ENCODE assay signal across 1 cellular context in genomic region chr1:228500901-228501871, GRCh38.
A peak's percentile ranks its signal among the peaks of the same experiment; 100 is the strongest.
TF ChIP-seq lines count a peak whose summit lies in the region.

No MANE protein-coding gene starts in this region.

TF ChIP-seq in HepG2, 621 proteins besides CTCF, POLR2A, EP300 and RAD21 (continued from another document and continues in another):
- 0 out of 2 replicates have a peak, but pooled peaks have one; percentile 29 for TF ChIP-seq UBTF (CRISPR knock-in tag; IDR thresholded peaks at IDR 0.05)
- no peak for TF ChIP-seq ZBTB42 (CRISPR knock-in tag; IDR thresholded peaks at IDR 0.05)
- no peak for TF ChIP-seq MLX (CRISPR knock-in tag; IDR thresholded peaks at IDR 0.05)
- TF ChIP-seq AGO1 (IDR thresholded peaks at IDR 0.05; ENCODE audit: low read depth, low read length, poor library complexity, severe bottlenecking): no peak
- peak; percentile 41; the same call in 1 of the 2 replicates for TF ChIP-seq HOXA3 (CRISPR knock-in tag; IDR thresholded peaks at IDR 0.05)
- no peak for TF ChIP-seq ZBED4 (CRISPR knock-in tag; IDR thresholded peaks at IDR 0.05; ENCODE audit: borderline replicate concordance)
- no peak for TF ChIP-seq YY1 (IDR thresholded peaks at IDR 0.05; ENCODE audit: insufficient read depth, insufficient replicate concordance, low read depth, low read length)
- TF ChIP-seq ZNF704 (CRISPR knock-in tag; IDR thresholded peaks at IDR 0.05; ENCODE audit: borderline replicate concordance): no peak
- 0 out of 2 replicates have a peak, but pooled peaks have one; percentile 49 for TF ChIP-seq MLXIP (CRISPR knock-in tag; IDR thresholded peaks at IDR 0.05; ENCODE audit: borderline replicate concordance)
- no peak for TF ChIP-seq AGO2 (optimal IDR thresholded peaks at IDR 0.05; ENCODE audit: low read depth, low read length)
- TF ChIP-seq STAG1 (CRISPR knock-in tag; IDR thresholded peaks at IDR 0.05): peak; percentile 81
- TF ChIP-seq ZNF484 (CRISPR knock-in tag; IDR thresholded peaks at IDR 0.05; ENCODE audit: borderline replicate concordance, low read depth): no peak
- no peak for TF ChIP-seq HMGXB3 (CRISPR knock-in tag; IDR thresholded peaks at IDR 0.05; ENCODE audit: borderline replicate concordance)
- TF ChIP-seq ZFP41 (CRISPR knock-in tag; IDR thresholded peaks at IDR 0.05; ENCODE audit: borderline replicate concordance): no peak
- TF ChIP-seq SNAPC2 (CRISPR knock-in tag; IDR thresholded peaks at IDR 0.05): 0 out of 2 replicates have a peak, but pooled peaks have one; percentile 39
- no peak for TF ChIP-seq ZNF567 (CRISPR knock-in tag; IDR thresholded peaks at IDR 0.05; ENCODE audit: borderline replicate concordance)
- TF ChIP-seq CC2D1A (CRISPR knock-in tag; IDR thresholded peaks at IDR 0.05): no peak
- no peak for TF ChIP-seq ZNF20 (CRISPR knock-in tag; IDR thresholded peaks at IDR 0.05)
- 0 out of 2 replicates have a peak, but pooled peaks have one; percentile 43 for TF ChIP-seq ZNF331 (CRISPR knock-in tag; IDR thresholded peaks at IDR 0.05)
- peak; percentile 29; the same call in 1 of the 2 replicates for TF ChIP-seq ZNF263 (CRISPR knock-in tag; IDR thresholded peaks at IDR 0.05)
- TF ChIP-seq ZNF501 (CRISPR knock-in tag; IDR thresholded peaks at IDR 0.05): no peak
- TF ChIP-seq ZFP36 (IDR thresholded peaks at IDR 0.05; ENCODE audit: borderline replicate concordance, low read depth, low read length, partially characterized antibody): no peak
- no peak for TF ChIP-seq MEIS1 (CRISPR knock-in tag; IDR thresholded peaks at IDR 0.05; ENCODE audit: borderline replicate concordance)
- TF ChIP-seq BCL3 (CRISPR knock-in tag; IDR thresholded peaks at IDR 0.05): no peak
- TF ChIP-seq RXRA (CRISPR knock-in tag; IDR thresholded peaks at IDR 0.05): no peak
- no peak for TF ChIP-seq ZNF558 (CRISPR knock-in tag; IDR thresholded peaks at IDR 0.05; ENCODE audit: borderline replicate concordance)
- TF ChIP-seq DDIT3 (CRISPR knock-in tag; IDR thresholded peaks at IDR 0.05): no peak
- TF ChIP-seq POGZ (CRISPR knock-in tag; IDR thresholded peaks at IDR 0.05): no peak
- no peak for TF ChIP-seq RBAK (CRISPR knock-in tag; IDR thresholded peaks at IDR 0.05)
- TF ChIP-seq ZKSCAN1 (IDR thresholded peaks at IDR 0.05; ENCODE audit: low read length): no peak
- no peak for TF ChIP-seq CHD2 (IDR thresholded peaks at IDR 0.05; ENCODE audit: low read depth, low read length)
- no peak for TF ChIP-seq GFI1 (CRISPR knock-in tag; IDR thresholded peaks at IDR 0.05; ENCODE audit: borderline replicate concordance)
- TF ChIP-seq CSRNP2 (CRISPR knock-in tag; conservative IDR thresholded peaks at IDR 0.05; ENCODE audit: low read depth): no peak
- peak; percentile 80 for TF ChIP-seq ZNF574 (CRISPR knock-in tag; IDR thresholded peaks at IDR 0.05)
- no peak for TF ChIP-seq SMARCE1 (IDR thresholded peaks at IDR 0.05; ENCODE audit: borderline replicate concordance)
- 0 out of 2 replicates have a peak, but pooled peaks have one; percentile 28 for TF ChIP-seq ZNF205 (CRISPR knock-in tag; IDR thresholded peaks at IDR 0.05)
- TF ChIP-seq SYNCRIP (IDR thresholded peaks at IDR 0.05; ENCODE audit: insufficient read depth, low read depth, low read length): no peak
